ENCODE assay signal across 1 cellular context in genomic region chr5:58967597-58968281, GRCh38.
TF ChIP-seq lines count a peak whose summit lies in the region.

No MANE protein-coding gene starts in this region.

TF ChIP-seq in SK-N-SH, 30 proteins besides CTCF, POLR2A, EP300 and RAD21 (continued from another document):
- TF ChIP-seq FOSL2 (IDR thresholded peaks at IDR 0.05; ENCODE audit: borderline replicate concordance, low read depth) (no peak), MXI1 (IDR thresholded peaks at IDR 0.05; ENCODE audit: low read depth, low read length) (no peak), RCOR1 (IDR thresholded peaks at IDR 0.05; ENCODE audit: low read length) (no peak), RFX5 (IDR thresholded peaks at IDR 0.05; ENCODE audit: low read length) (no peak)
